ENCODE assay signal across 7 cellular contexts in genomic region chr5:175784230-175784629, GRCh38.
"Had no signal": no experiment of that assay in that cellular context is flagged by ENCODE, and none has a peak within 500 bp of the region (broad histone marks: within the 10 kb centered on the region; RNA-seq: fewer than 3 reads in every experiment).

No MANE protein-coding gene starts in this region.

- H3K36me3 Mint-ChIP-seq: IgD-negative memory B cell had no signal

- ATAC-seq: HepG2, K562 had no signal

- H3K27ac Mint-ChIP-seq: IgD-negative memory B cell had no signal

- H3K27ac ChIP-seq: HL-60 had no signal

- DNase-seq: IMR-90, KBM-7, KG1 had no signal

- H3K4me1 Mint-ChIP-seq: IgD-negative memory B cell had no signal

- H3K4me3 ChIP-seq: K562 had no signal
